In the genomic region with DNA sequence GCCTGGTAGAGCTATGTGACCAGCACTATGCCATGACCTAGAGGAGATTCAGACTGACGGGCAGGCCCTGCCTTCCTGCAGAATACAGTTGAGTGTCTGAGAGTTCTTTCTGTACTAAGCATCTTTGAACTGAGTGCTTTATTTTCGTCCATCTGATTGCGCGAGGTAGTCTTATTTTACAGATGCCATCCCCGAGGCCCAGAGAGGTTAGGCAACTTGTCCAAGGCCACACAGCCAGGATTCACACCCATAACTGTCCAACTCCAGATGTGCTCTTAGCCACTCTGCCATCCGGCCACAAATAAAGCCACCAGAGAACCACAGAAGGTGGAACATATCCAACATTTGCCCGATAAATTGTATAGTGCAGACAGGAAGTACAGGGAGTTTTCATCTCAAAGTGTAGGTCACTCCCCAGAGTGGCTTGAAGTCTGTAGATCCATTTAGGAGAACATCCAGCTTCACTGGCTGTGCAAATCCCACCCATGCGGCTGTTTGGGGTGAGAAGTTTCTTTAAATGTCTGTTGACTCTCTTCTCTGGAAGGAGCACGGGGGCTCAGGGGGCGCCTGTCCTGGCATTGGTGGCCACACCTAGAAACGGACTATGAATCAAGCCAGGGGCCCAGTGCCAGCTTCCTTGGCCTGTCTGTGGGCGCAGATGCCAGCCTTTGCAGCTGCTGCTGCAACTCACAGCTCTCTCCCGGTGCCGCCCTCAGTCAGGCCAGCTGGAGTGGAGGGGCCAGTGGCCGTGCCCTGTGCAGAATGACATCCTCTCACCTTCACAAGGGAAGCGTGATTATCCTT, we compare ENCODE assay signal across 10 cellular contexts. TPM values are rescaled to one million over a fixed set of nuclear protein-coding genes. Genes with fewer than 3 reads are reported as not detected.
A peak's percentile ranks its signal among the peaks of the same experiment; 100 is the strongest.
DNase-seq lines count a peak whose midpoint lies in the region; ATAC-seq and TF ChIP-seq lines count a peak whose summit lies in the region.
"Had no signal": no experiment of that assay in that cellular context is flagged by ENCODE, and none has a peak within 500 bp of the region (broad histone marks: within the 10 kb centered on the region; RNA-seq: fewer than 3 reads in every experiment).

No MANE protein-coding gene starts in this region.

- peaks cover 0 to 7% of the 10 kb centered on the region in 2 donors for H3K27me3 Mint-ChIP-seq in T-cell
- H3K27me3 Mint-ChIP-seq in naive thymus-derived CD4-positive, alpha-beta T cell, result no peaks in the 10 kb centered on the region
- peaks cover 9% of the 10 kb centered on the region for H3K27me3 Mint-ChIP-seq in GM23338 (ENCODE audit: insufficient read depth, low read depth, poor library complexity)

- no peaks in the 10 kb centered on the region; the same call in 1 of the 2 replicates for H4K20me1 ChIP-seq in GM23338 (replicated peaks; ENCODE audit: insufficient read depth)

- H3K27me3 ChIP-seq in ascending aorta (no peaks in the 10 kb centered on the region), GM23338 (ENCODE audit: insufficient read depth) (no peaks in the 10 kb centered on the region)
- H3K27me3 ChIP-seq in naive thymus-derived CD4-positive, alpha-beta T cell (ENCODE audit: control insufficient read depth in 2 of 2, insufficient read depth in 2 of 2, low read length in 2 of 2), result no peaks in the 10 kb centered on the region

- H3F3A ChIP-seq in GM23338 (replicated peaks; ENCODE audit: low read depth), result no peaks in the 10 kb centered on the region

- H3K4me1 Mint-ChIP-seq in T-cell (peaks cover 0 to 3% (median 0%) of the 10 kb centered on the region in 3 donors), GM23338 (peaks cover 27% of the 10 kb centered on the region)
- peaks cover 0 to 12% (median 4%) of the 10 kb centered on the region in 7 donors for H3K4me1 Mint-ChIP-seq in naive thymus-derived CD4-positive, alpha-beta T cell
- H3K4me1 Mint-ChIP-seq: naive B cell had no signal

- H3K4me2 ChIP-seq in GM23338, result no peak overlapping the region

- H3K9me3 Mint-ChIP-seq in T-cell (no peaks in the 10 kb centered on the region), GM23338 (no peaks in the 10 kb centered on the region; the same call in 2 of the 3 replicates)
- H3K9me3 Mint-ChIP-seq in naive thymus-derived CD4-positive, alpha-beta T cell, result no peaks in the 10 kb centered on the region
- H3K9me3 Mint-ChIP-seq: naive B cell had no signal

- peak; percentile 28 for DNase-seq in H4 (ENCODE audit: low spot score)
- DNase-seq in ascending aorta (ENCODE audit: low spot score in 2 of 2), result peak in 1 of 2 donors; percentile 90
- peak; percentile 64 to 74 for DNase-seq in left colon
- DNase-seq in T-cell, result no peak
- no peak for DNase-seq in naive thymus-derived CD4-positive, alpha-beta T cell
- no peak for DNase-seq in EL
- no peak for DNase-seq in GM23338 (ENCODE audit: low spot score)
- DNase-seq: effector memory CD4-positive, alpha-beta T cell; naive B cell had no signal

- intact Hi-C loops in ascending aorta (cut with DNase I) (loop anchor here (1.0 kb wide), 1 partner anchor 11 kb away; a partner anchor contains a TSS), left colon (cut with DNase I, micrococcal nuclease) (no loop called here)
- intact Hi-C loops in naive thymus-derived CD4-positive, alpha-beta T cell (cut with micrococcal nuclease), result no loop called here

- H3K36me3 ChIP-seq in ascending aorta, result no peaks in the 10 kb centered on the region
- no peaks in the 10 kb centered on the region for H3K36me3 ChIP-seq in naive thymus-derived CD4-positive, alpha-beta T cell (ENCODE audit: control insufficient read depth in 2 of 3, insufficient read depth in 3 of 3, low read length in 3 of 3)
- H3K36me3 ChIP-seq in GM23338 (ENCODE audit: insufficient read depth), result no peaks in the 10 kb centered on the region

- H3K4me1 ChIP-seq in ascending aorta (peaks cover 55 to 85% of the 10 kb centered on the region in 2 donors), GM23338 (ENCODE audit: insufficient read depth) (peaks cover 9% of the 10 kb centered on the region)
- no peaks in the 10 kb centered on the region for H3K4me1 ChIP-seq in naive thymus-derived CD4-positive, alpha-beta T cell (ENCODE audit: control insufficient read depth in 2 of 2, insufficient read depth in 2 of 2, low read length in 2 of 2)

- POLR2A ChIA-PET in T-cell (lab: Charles Lee), result no interaction called here
- POLR2A ChIA-PET in naive thymus-derived CD4-positive, alpha-beta T cell (lab: Charles Lee), result interaction anchor here (0.6 to 0.7 kb wide), 2 partner anchors 52 to 211 kb away, joined by 3 read pairs; no protein-coding TSS in a partner anchor

- no peaks in the 10 kb centered on the region for H3K9me3 ChIP-seq in ascending aorta
- no peaks in the 10 kb centered on the region for H3K9me3 ChIP-seq in naive thymus-derived CD4-positive, alpha-beta T cell (ENCODE audit: control insufficient read depth in 2 of 3, low read length in 3 of 3)

- no peak for TF ChIP-seq CTCF in ascending aorta (IDR thresholded peaks at IDR 0.05)
- no peak for TF ChIP-seq CTCF in GM23338 (conservative IDR thresholded peaks at IDR 0.05; ENCODE audit: low read depth in 2 of 2)

- H2AFZ ChIP-seq in GM23338, result no peak overlapping the region

- H3K36me3 Mint-ChIP-seq in T-cell, result no peaks in the 10 kb centered on the region
- H3K36me3 Mint-ChIP-seq in naive thymus-derived CD4-positive, alpha-beta T cell, result no peaks in the 10 kb centered on the region
- H3K36me3 Mint-ChIP-seq in GM23338 (ENCODE audit: low read depth), result no peaks in the 10 kb centered on the region
- H3K36me3 Mint-ChIP-seq: naive B cell had no signal

- peak overlapping the region; percentile 90 to 93 for H3K27ac ChIP-seq in ascending aorta
- peak overlapping the region in 20 of 21 experiments; percentile 6 to 76 (median 67) for H3K27ac ChIP-seq in skin epidermis
- H3K27ac ChIP-seq in naive thymus-derived CD4-positive, alpha-beta T cell (ENCODE audit: low read depth, low read length), result no peak overlapping the region
- H3K27ac ChIP-seq in GM23338 (ENCODE audit: low read depth), result no peak overlapping the region

- peaks cover 6% of the 10 kb centered on the region for H3K79me2 ChIP-seq in GM23338 (replicated peaks; ENCODE audit: insufficient read depth)

- H3K4me3 ChIP-seq in ascending aorta (peak overlapping the region in 1 of 2 donors; percentile 40), skin epidermis (no peak overlapping the region), GM23338 (no peak overlapping the region)
- H3K4me3 ChIP-seq in naive thymus-derived CD4-positive, alpha-beta T cell (ENCODE audit: low read length), result no peak overlapping the region

- H3K27ac Mint-ChIP-seq in T-cell (no peak overlapping the region), GM23338 (no peak overlapping the region)
- peak overlapping the region in 1 of 9 donors; percentile 3 for H3K27ac Mint-ChIP-seq in naive thymus-derived CD4-positive, alpha-beta T cell
- H3K27ac Mint-ChIP-seq: naive B cell had no signal

- ATAC-seq in left colon (peak; percentile 79), T-cell (replicated peaks in 1 of 4) (no peak), GM23338 (no peak)
- no peak for ATAC-seq in naive thymus-derived CD4-positive, alpha-beta T cell

- H3K4me3 Mint-ChIP-seq in T-cell (no peak overlapping the region), GM23338 (no peak overlapping the region)
- H3K4me3 Mint-ChIP-seq in naive thymus-derived CD4-positive, alpha-beta T cell, result no peak overlapping the region
- H3K4me3 Mint-ChIP-seq: naive B cell had no signal

- no peaks in the 10 kb centered on the region for H3K9me2 ChIP-seq in GM23338 (ENCODE audit: insufficient read depth)

- CTCF ChIA-PET in T-cell (lab: Charles Lee), result no interaction called here
- CTCF ChIA-PET in naive thymus-derived CD4-positive, alpha-beta T cell (lab: Charles Lee), result no interaction called here

TF ChIP-seq in GM23338, 12 proteins besides CTCF, POLR2A, EP300 and RAD21 (continues in another document):
- TF ChIP-seq ZNF114 (CRISPR knock-in tag; IDR thresholded peaks at IDR 0.05) (no peak), POLR2AphosphoS5 (IDR thresholded peaks at IDR 0.05; ENCODE audit: low read depth) (no peak), STAT1 (IDR thresholded peaks at IDR 0.05; ENCODE audit: unreplicated experiment) (no peak)
- TF ChIP-seq, protein P1, sequence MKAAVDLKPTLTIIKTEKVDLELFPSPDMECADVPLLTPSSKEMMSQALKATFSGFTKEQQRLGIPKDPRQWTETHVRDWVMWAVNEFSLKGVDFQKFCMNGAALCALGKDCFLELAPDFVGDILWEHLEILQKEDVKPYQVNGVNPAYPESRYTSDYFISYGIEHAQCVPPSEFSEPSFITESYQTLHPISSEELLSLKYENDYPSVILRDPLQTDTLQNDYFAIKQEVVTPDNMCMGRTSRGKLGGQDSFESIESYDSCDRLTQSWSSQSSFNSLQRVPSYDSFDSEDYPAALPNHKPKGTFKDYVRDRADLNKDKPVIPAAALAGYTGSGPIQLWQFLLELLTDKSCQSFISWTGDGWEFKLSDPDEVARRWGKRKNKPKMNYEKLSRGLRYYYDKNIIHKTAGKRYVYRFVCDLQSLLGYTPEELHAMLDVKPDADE (IDR thresholded peaks at IDR 0.05), result no peak

RNA-seq across cellular contexts. Expression of a gene that starts 11.1 kb away (rescaled TPM):
- total RNA-seq in H4 (2014; rRNA removed; shearing (Covaris generic)), result 4.0 and 4.3 TPM in 2 replicates
- total RNA-seq in ascending aorta (41.4 TPM), left colon (1 to 10 TPM; 1.1 to 2.7 TPM), T-cell (under 1 TPM in 3 of 5 donors, not detected in 2; 0.09 to 0.10 (median 0.09) TPM)
- under 1 TPM in 1 of 5 experiments, not detected in 4; 0.05 TPM for total RNA-seq in naive thymus-derived CD4-positive, alpha-beta T cell
- not detected for polyA plus RNA-seq in naive thymus-derived CD4-positive, alpha-beta T cell
- 6.8 and 8.3 TPM in 2 replicates for total RNA-seq in GM23338 (2014; rRNA removed; shearing (Covaris generic))
- 0.94 and 1.1 TPM in 2 replicates for polyA plus RNA-seq in GM23338 (2016; fragmentation: Nextera tagmentation; extraction: Ambion mirVana)

Comparison
In these comparisons a context has a peak if more than half of its experiments do, and no peak if none do; other contexts are left out.
1. DNase-seq: peak in H4 (single experiment) and left colon (2 of 2); none in T-cell (0 of 34), naive thymus-derived CD4-positive, alpha-beta T cell (0 of 9), EL (single experiment) and GM23338 (single experiment).
2. H3K27ac ChIP-seq: peak in ascending aorta (2 of 2) and skin epidermis (20 of 21); none in naive thymus-derived CD4-positive, alpha-beta T cell (single experiment) and GM23338 (single experiment).